Comparison of ENCODE assay signal across 16 cellular contexts in genomic region chr7:50211306-50212015, GRCh38.
DNase-seq lines count a peak whose midpoint lies in the region; ATAC-seq and TF ChIP-seq lines count a peak whose summit lies in the region.
"Had no signal": no experiment of that assay in that cellular context is flagged by ENCODE, and none has a peak within 500 bp of the region (broad histone marks: within the 10 kb centered on the region; RNA-seq: fewer than 3 reads in every experiment).

No MANE protein-coding gene starts in this region.

- peaks cover 2% of the 10 kb centered on the region for H3K4me1 ChIP-seq in suprapubic skin
- H3K4me1 ChIP-seq: psoas muscle had no signal

- peaks cover 94% of the 10 kb centered on the region for H3K4me1 Mint-ChIP-seq in activated T-cell treated with anti-CD3 and anti-CD28 coated beads, Interleukin-2, amount 50 U/mL, for 24 hours (ENCODE audit: low read depth)
- H3K4me1 Mint-ChIP-seq in T-cell: peaks cover 96 to 99% (median 99%) of the 10 kb centered on the region in 3 donors
- peaks cover 98% of the 10 kb centered on the region for H3K4me1 Mint-ChIP-seq in stimulated activated naive CD8-positive, alpha-beta T cell treated with anti-CD3 and anti-CD28 coated beads, Interleukin-15, amount 100 ng/mL, for 72 hours

- no peak overlapping the region for H3K27ac ChIP-seq in suprapubic skin
- H3K27ac ChIP-seq: psoas muscle, RWPE1 had no signal

- peak overlapping the region; percentile 96 for H3K27ac Mint-ChIP-seq in activated T-cell treated with anti-CD3 and anti-CD28 coated beads, Interleukin-2, amount 50 U/mL, for 24 hours
- peak overlapping the region; percentile 87 to 93 for H3K27ac Mint-ChIP-seq in T-cell
- H3K27ac Mint-ChIP-seq in stimulated activated naive CD8-positive, alpha-beta T cell treated with anti-CD3 and anti-CD28 coated beads, Interleukin-15, amount 100 ng/mL, for 72 hours: peak overlapping the region in 1 of 2 donors; percentile 67

- no peaks in the 10 kb centered on the region for H3K9me3 ChIP-seq in suprapubic skin
- H3K9me3 ChIP-seq: psoas muscle had no signal

- DNase-seq in activated T-cell treated with anti-CD3 and anti-CD28 coated beads, Interleukin-2, amount 50 U/mL, for 24 hours: no peak
- no peak for DNase-seq in activated T-cell treated with anti-CD3 and anti-CD28 coated beads, Interleukin-2, amount 50 U/mL, for 48 hours
- DNase-seq in T-cell (no peak), cerebellar cortex (ENCODE audit: low spot score) (peak; percentile 83), middle frontal gyrus (ENCODE audit: extremely low spot score, low spot score) (no peak), suprapubic skin (ENCODE audit: low spot score in 2 of 2) (no peak), SW480 (ENCODE audit: low spot score) (no peak)
- DNase-seq in stimulated activated naive CD8-positive, alpha-beta T cell treated with anti-CD3 and anti-CD28 coated beads, Interleukin-15, amount 100 ng/mL, for 72 hours: no peak
- DNase-seq: Calu3; cortex of kidney; KBM-7; NCI-H1092; psoas muscle; stimulated activated naive CD4-positive, alpha-beta T cell treated with Interleukin-2 at 50 U/mL for 16 hours; SW 1271 had no signal

- CTCF ChIA-PET in T-cell (lab: Charles Lee): interaction anchor here (0.6 to 1.2 kb wide), 4 partner anchors 16 to 251 kb away, joined by 3 read pairs; no protein-coding TSS in a partner anchor

- TF ChIP-seq CTCF in suprapubic skin (IDR thresholded peaks at IDR 0.05): no peak

- no peak for TF ChIP-seq EP300 in suprapubic skin (IDR thresholded peaks at IDR 0.05)

- no peaks in the 10 kb centered on the region for H3K27me3 Mint-ChIP-seq in activated T-cell treated with anti-CD3 and anti-CD28 coated beads, Interleukin-2, amount 50 U/mL, for 24 hours
- H3K27me3 Mint-ChIP-seq in T-cell: no peaks in the 10 kb centered on the region
- no peaks in the 10 kb centered on the region for H3K27me3 Mint-ChIP-seq in stimulated activated naive CD8-positive, alpha-beta T cell treated with anti-CD3 and anti-CD28 coated beads, Interleukin-15, amount 100 ng/mL, for 72 hours

- H3K36me3 ChIP-seq in suprapubic skin: no peaks in the 10 kb centered on the region

- H3K36me3 Mint-ChIP-seq in activated T-cell treated with anti-CD3 and anti-CD28 coated beads, Interleukin-2, amount 50 U/mL, for 24 hours (ENCODE audit: low read depth): no peaks in the 10 kb centered on the region
- no peaks in the 10 kb centered on the region for H3K36me3 Mint-ChIP-seq in T-cell

- no peak overlapping the region for H3K4me3 ChIP-seq in suprapubic skin
- H3K4me3 ChIP-seq: psoas muscle had no signal

- ATAC-seq in T-cell (replicated peaks in 1 of 4): no peak
- ATAC-seq in stimulated activated naive CD8-positive, alpha-beta T cell treated with anti-CD3 and anti-CD28 coated beads, Interleukin-15, amount 100 ng/mL, for 72 hours: no peak
- ATAC-seq: psoas muscle had no signal

- peaks cover 2% of the 10 kb centered on the region for H3K27me3 ChIP-seq in suprapubic skin

- H3K9me3 Mint-ChIP-seq in activated T-cell treated with anti-CD3 and anti-CD28 coated beads, Interleukin-2, amount 50 U/mL, for 24 hours: no peaks in the 10 kb centered on the region
- H3K9me3 Mint-ChIP-seq in T-cell: no peaks in the 10 kb centered on the region
- no peaks in the 10 kb centered on the region for H3K9me3 Mint-ChIP-seq in stimulated activated naive CD8-positive, alpha-beta T cell treated with anti-CD3 and anti-CD28 coated beads, Interleukin-15, amount 100 ng/mL, for 72 hours

- POLR2A ChIA-PET in T-cell (lab: Charles Lee): interaction anchor here in 1 of 2 donors (0.6 kb wide), 1 partner anchor 16 kb away, joined by 3 read pairs; no protein-coding TSS in a partner anchor

- WGBS in suprapubic skin: 87% methylated on average over 8 of the region's 9 CpGs

- H3K4me3 Mint-ChIP-seq in activated T-cell treated with anti-CD3 and anti-CD28 coated beads, Interleukin-2, amount 50 U/mL, for 24 hours: no peak overlapping the region
- H3K4me3 Mint-ChIP-seq in T-cell: peak overlapping the region in 2 of 3 donors; percentile 3 to 73
- peak overlapping the region; percentile 5 to 41 for H3K4me3 Mint-ChIP-seq in stimulated activated naive CD8-positive, alpha-beta T cell treated with anti-CD3 and anti-CD28 coated beads, Interleukin-15, amount 100 ng/mL, for 72 hours

- no peak for TF ChIP-seq POLR2A in suprapubic skin (IDR thresholded peaks at IDR 0.05)
